ENCODE assay signal across 19 cellular contexts in the genomic region with DNA sequence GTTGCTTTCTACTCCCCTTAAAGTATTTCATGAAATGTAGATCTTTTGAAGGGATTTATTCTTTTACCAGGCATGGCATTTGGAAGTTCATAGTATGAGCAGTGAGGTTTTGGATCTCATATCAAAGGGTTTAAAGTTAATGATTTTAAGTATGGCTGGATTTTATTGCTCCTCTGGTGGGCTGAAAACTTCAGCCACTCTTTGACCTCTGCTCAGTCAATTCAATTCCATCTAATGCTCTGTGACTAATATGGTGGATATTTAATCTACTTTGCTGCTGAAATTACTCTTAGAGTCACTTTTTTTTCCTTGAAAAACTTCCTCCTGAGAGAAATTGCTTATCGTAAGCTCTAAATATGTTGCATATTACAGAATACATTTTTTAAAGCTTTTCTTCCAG.
"Had no signal": no experiment of that assay in that cellular context is flagged by ENCODE, and none has a peak within 500 bp of the region (broad histone marks: within the 10 kb centered on the region; RNA-seq: fewer than 3 reads in every experiment).

No MANE protein-coding gene starts in this region.

- H3K27me3 ChIP-seq: foreskin keratinocyte, gastroesophageal sphincter, pancreas, right atrium auricular region, testis had no signal

- H3K4me3 ChIP-seq: esophagus muscularis mucosa, gastroesophageal sphincter, lower lobe of right lung, pancreas, right atrium auricular region, testis, tibial artery had no signal

- H3K36me3 ChIP-seq: esophagus muscularis mucosa, gastroesophageal sphincter, lower lobe of right lung, neutrophil, pancreas, right atrium auricular region, tibial artery had no signal

- DNase-seq: central memory CD4-positive, alpha-beta T cell; effector CD8-positive, alpha-beta T cell; endodermal cell; foreskin keratinocyte; left cardiac atrium; left ventricle myocardium superior; lower lobe of right lung; natural killer cell; pancreas; stimulated activated CD4-positive, alpha-beta T cell treated with anti-CD3 and anti-CD28 coated beads, Interleukin-4, amount 100 ng/mL, for 4 hours; stimulated activated naive CD8-positive, alpha-beta T cell treated with anti-CD3 and anti-CD28 coated beads, Interleukin-15, Interleukin-2, amounts not matched to agents 100 U/mL and 50 U/mL, for 24 hours; substantia nigra; testis; tibial artery had no signal

- H3K4me1 ChIP-seq: esophagus muscularis mucosa, foreskin keratinocyte, gastroesophageal sphincter, lower lobe of right lung, pancreas, testis, tibial artery had no signal

- H3K27ac ChIP-seq: epithelial cell of prostate, esophagus muscularis mucosa, foreskin keratinocyte, gastroesophageal sphincter, lower lobe of right lung, neutrophil, pancreas, right atrium auricular region, testis, tibial artery had no signal

- H3K9me3 ChIP-seq: esophagus muscularis mucosa, gastroesophageal sphincter, lower lobe of right lung, neutrophil, pancreas, right atrium auricular region, testis, tibial artery had no signal
